Comparison of ENCODE assay signal across 8 cellular contexts in genomic region chr2:68466778-68467076, GRCh38. TPM values are rescaled to one million over a fixed set of nuclear protein-coding genes. Genes with fewer than 3 reads are reported as not detected.
DNase-seq lines count a peak whose midpoint lies in the region; ATAC-seq and TF ChIP-seq lines count a peak whose summit lies in the region.

No MANE protein-coding gene starts in this region.

- H3K4me3 Mint-ChIP-seq in activated naive CD4-positive, alpha-beta T cell treated with anti-CD3 and anti-CD28 coated beads for 36 hours: peak overlapping the region; percentile 94

- no peaks in the 10 kb centered on the region for H3K27me3 Mint-ChIP-seq in activated naive CD4-positive, alpha-beta T cell treated with anti-CD3 and anti-CD28 coated beads for 36 hours (ENCODE audit: low read depth)

- H3K4ac ChIP-seq in trophoblast cell (ENCODE audit: low read depth, low read length): peak overlapping the region; percentile 92

- H4K91ac ChIP-seq in trophoblast cell (ENCODE audit: low read depth, low read length): peak overlapping the region; percentile 73

- H3K4me3 ChIP-seq in SJCRH30: peak overlapping the region; percentile 85
- H3K4me3 ChIP-seq in fibroblast of mammary gland (ENCODE audit: control insufficient read depth, low read depth, low read length): peak overlapping the region; percentile 95
- H3K4me3 ChIP-seq in trophoblast cell (ENCODE audit: low read depth, low read length): peak overlapping the region; percentile 98

- no peaks in the 10 kb centered on the region for H3K9me3 Mint-ChIP-seq in activated naive CD4-positive, alpha-beta T cell treated with anti-CD3 and anti-CD28 coated beads for 36 hours

- H2BK5ac ChIP-seq in trophoblast cell (ENCODE audit: low read depth, low read length, poor library complexity): peak overlapping the region; percentile 92

- peaks cover 40% of the 10 kb centered on the region for H3K4me1 Mint-ChIP-seq in activated naive CD4-positive, alpha-beta T cell treated with anti-CD3 and anti-CD28 coated beads for 36 hours (ENCODE audit: low read depth)

- peak overlapping the region; percentile 89 for H4K12ac ChIP-seq in trophoblast cell (ENCODE audit: low read depth, low read length)

- intact Hi-C loops in activated naive CD4-positive, alpha-beta T cell treated with anti-CD3 and anti-CD28 coated beads for 36 hours (cut with micrococcal nuclease): loop anchor here (1.0 to 5.0 kb wide), 17 partner anchors 42 to 588 kb away; partner anchors contain the start of genes C1D and PNO1

- peak overlapping the region; percentile 77 for H3K9ac ChIP-seq in trophoblast cell (ENCODE audit: low read length)

- peak overlapping the region; percentile 93 for H3K27ac Mint-ChIP-seq in activated naive CD4-positive, alpha-beta T cell treated with anti-CD3 and anti-CD28 coated beads for 36 hours

- H3K27ac ChIP-seq in SJCRH30: peak overlapping the region; percentile 79
- H3K27ac ChIP-seq in trophoblast cell (ENCODE audit: low read depth, low read length): peak overlapping the region; percentile 40

- peaks cover 8% of the 10 kb centered on the region for H3K79me1 ChIP-seq in trophoblast cell (ENCODE audit: low read length)

- H3K23ac ChIP-seq in trophoblast cell (ENCODE audit: low read length): no peak overlapping the region

- peak overlapping the region; percentile 98 for H4K8ac ChIP-seq in trophoblast cell (ENCODE audit: low read depth, low read length)

- peak overlapping the region; percentile 77 for H3K4me2 ChIP-seq in trophoblast cell (ENCODE audit: low read length)

- H2BK120ac ChIP-seq in trophoblast cell (ENCODE audit: insufficient read depth, low read length, poor library complexity): peak overlapping the region; percentile 93

- H3K36me3 ChIP-seq in SJCRH30 (no peaks in the 10 kb centered on the region), trophoblast cell (ENCODE audit: control insufficient read depth in 1 of 2, insufficient read depth in 2 of 2, low read length in 2 of 2) (no peaks in the 10 kb centered on the region)

- H2AK5ac ChIP-seq in trophoblast cell (ENCODE audit: low read length): no peak overlapping the region

- H2AFZ ChIP-seq in trophoblast cell (ENCODE audit: insufficient read depth, low read length, poor library complexity): peak overlapping the region; percentile 95

- ATAC-seq in HG02798 (IDR thresholded peaks at IDR 0.05; ENCODE audit: poor library complexity, unreplicated experiment): no peak

- H3K9me3 ChIP-seq in SJCRH30 (replicated peaks) (no peaks in the 10 kb centered on the region), trophoblast cell (ENCODE audit: insufficient read depth, low read depth, low read length) (no peaks in the 10 kb centered on the region)

- peak overlapping the region; percentile 97 for H3K18ac ChIP-seq in trophoblast cell (ENCODE audit: low read length)

- H3K14ac ChIP-seq in trophoblast cell (ENCODE audit: low read length): peak overlapping the region; percentile 96

- CTCF ChIA-PET in activated naive CD4-positive, alpha-beta T cell treated with anti-CD3 and anti-CD28 coated beads for 36 hours (lab: Charles Lee): interaction anchor here (0.9 to 6.7 kb wide), 14 partner anchors 13 to 460 kb away, joined by 3 to 60 read pairs (median 5); partner anchors contain the start of gene PROKR1

- peaks cover 8% of the 10 kb centered on the region for H3K79me2 ChIP-seq in trophoblast cell (ENCODE audit: control insufficient read depth, insufficient read depth, low read length, poor library complexity)

- no peak overlapping the region for H2BK12ac ChIP-seq in trophoblast cell (ENCODE audit: low read length)

- H3K36me3 Mint-ChIP-seq in activated naive CD4-positive, alpha-beta T cell treated with anti-CD3 and anti-CD28 coated beads for 36 hours (ENCODE audit: low read depth): peaks cover 2% of the 10 kb centered on the region

- no peak for TF ChIP-seq CTCF in fibroblast of mammary gland (conservative IDR thresholded peaks at IDR 0.05; ENCODE audit: control insufficient read depth, insufficient read depth, low read depth, low read length)

- H3K4me1 ChIP-seq in SJCRH30 (peaks cover 7% of the 10 kb centered on the region), trophoblast cell (ENCODE audit: control insufficient read depth in 1 of 2, insufficient read depth in 2 of 2, low read length in 2 of 2) (no peaks in the 10 kb centered on the region)

- WGBS in trophoblast cell (ENCODE audit: extremely low coverage, insufficient coverage, insufficient read length): no CpG with 5 or more reads among the region's 18 CpGs

- DNase-seq in activated naive CD4-positive, alpha-beta T cell treated with anti-CD3 and anti-CD28 coated beads for 36 hours: no peak
- DNase-seq in activated naive CD4-positive, alpha-beta T cell treated with anti-CD3 and anti-CD28 coated beads, Interleukin-2, amount 50 U/mL, for 16 hours: no peak
- DNase-seq in SJCRH30: no peak
- DNase-seq in fibroblast of mammary gland (ENCODE audit: low read depth): peak; percentile 2
- DNase-seq in trophoblast cell: no peak
- DNase-seq in NCI-H2196 (lab: John Stamatoyannopoulos, UW; ENCODE audit: unreplicated experiment): no peak
- no peak for DNase-seq in Kasumi-1 (lab: John Stamatoyannopoulos, UW)

- H3K27me3 ChIP-seq in SJCRH30: no peaks in the 10 kb centered on the region
- H3K27me3 ChIP-seq in trophoblast cell (ENCODE audit: insufficient read depth, low read length): no peaks in the 10 kb centered on the region

RNA-seq across cellular contexts. Expression of gene FBXO48, which starts 0.4 kb away (rescaled TPM):
- 1 to 10 TPM; 1.1 to 1.2 TPM for total RNA-seq in activated naive CD4-positive, alpha-beta T cell treated with anti-CD3 and anti-CD28 coated beads for 36 hours
- total RNA-seq in SJCRH30 (2014; rRNA removed; shearing (Covaris generic)): 1.8 and 2.5 TPM in 2 replicates
- 0.82 and 0.83 TPM in 2 replicates for polyA plus RNA-seq in trophoblast cell (2013)

RNA-seq across cellular contexts. Expression of gene APLF, which starts 0.7 kb away (rescaled TPM):
- 1 to 10 TPM; 2.4 to 2.7 TPM for total RNA-seq in activated naive CD4-positive, alpha-beta T cell treated with anti-CD3 and anti-CD28 coated beads for 36 hours
- total RNA-seq in SJCRH30 (2014; rRNA removed; shearing (Covaris generic)): 4.6 TPM in 2 replicates
- polyA plus RNA-seq in trophoblast cell (2013): 1.8 TPM in 2 replicates
